ENCODE assay signal across 16 cellular contexts in the genomic region with DNA sequence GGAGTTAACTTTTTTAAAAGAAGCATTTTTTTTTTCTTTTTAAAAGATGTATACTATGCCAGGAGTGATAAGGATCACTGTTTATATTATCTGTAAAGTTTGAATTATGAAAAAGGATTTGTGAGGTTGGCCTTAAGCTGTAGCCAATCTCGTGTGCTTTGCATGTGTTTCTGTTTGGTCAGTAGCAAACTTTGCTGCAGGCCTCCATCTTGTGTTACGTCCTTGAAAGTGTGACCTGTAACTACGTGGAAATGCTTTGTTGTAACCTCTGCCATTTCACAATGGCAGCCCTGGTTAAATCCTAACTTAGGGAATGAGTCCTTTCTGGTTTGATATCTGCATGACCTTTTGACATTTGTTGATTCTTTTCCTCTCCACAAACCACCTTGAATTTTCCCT.
DNase-seq lines count a peak whose midpoint lies in the region; ATAC-seq and TF ChIP-seq lines count a peak whose summit lies in the region.
"Had no signal": no experiment of that assay in that cellular context is flagged by ENCODE, and none has a peak within 500 bp of the region (broad histone marks: within the 10 kb centered on the region; RNA-seq: fewer than 3 reads in every experiment).

No MANE protein-coding gene starts in this region.

- no peaks in the 10 kb centered on the region for H3K4me1 ChIP-seq in hepatocyte (ENCODE audit: insufficient read depth)
- no peaks in the 10 kb centered on the region for H3K4me1 ChIP-seq in neural progenitor cell

- ATAC-seq in HG02973 (IDR thresholded peaks at IDR 0.05; ENCODE audit: unreplicated experiment) = no peak

- H3K27ac ChIP-seq in hepatocyte = no peak overlapping the region
- no peak overlapping the region for H3K27ac ChIP-seq in neural progenitor cell

- H3K4me3 ChIP-seq in hepatocyte (no peak overlapping the region), neural progenitor cell (no peak overlapping the region), foreskin fibroblast (ENCODE audit: low read depth in 1 of 2, low read length in 2 of 2) (no peak overlapping the region)

- H3K27me3 Mint-ChIP-seq in neural progenitor cell (ENCODE audit: insufficient read depth, low read depth) = no peaks in the 10 kb centered on the region
- H3K27me3 Mint-ChIP-seq in activated T-helper 1 cell treated with anti-CD3 and anti-CD28 coated beads, Interleukin-12 subunit alpha, Interleukin-12 subunit beta, Interleukin-2, Interleukin-4 antibody, amounts not matched to agents 30 ng/mL and 10 ng/mL and 1 ng/mL, durations not matched to agents 14 hours and 24 hours and 36 hours (ENCODE audit: insufficient read depth) = no peaks in the 10 kb centered on the region

- H3K27me3 ChIP-seq in hepatocyte = no peaks in the 10 kb centered on the region
- no peaks in the 10 kb centered on the region for H3K27me3 ChIP-seq in neural progenitor cell

- H3K36me3 ChIP-seq in hepatocyte (replicated peaks; ENCODE audit: insufficient read depth, low read depth) (no peaks in the 10 kb centered on the region), neural progenitor cell (no peaks in the 10 kb centered on the region)

- no peak overlapping the region for H3K4me3 Mint-ChIP-seq in neural progenitor cell
- H3K4me3 Mint-ChIP-seq in activated T-helper 1 cell treated with anti-CD3 and anti-CD28 coated beads, Interleukin-12 subunit alpha, Interleukin-12 subunit beta, Interleukin-2, Interleukin-4 antibody, amounts not matched to agents 30 ng/mL and 10 ng/mL and 1 ng/mL, durations not matched to agents 14 hours and 24 hours and 36 hours = no peak overlapping the region
- H3K4me3 Mint-ChIP-seq: CD14-positive monocyte had no signal

- no peaks in the 10 kb centered on the region for H3K9me3 ChIP-seq in hepatocyte (ENCODE audit: low read depth)
- no peaks in the 10 kb centered on the region for H3K9me3 ChIP-seq in neural progenitor cell (ENCODE audit: low read depth)

- H2AFZ ChIP-seq in hepatocyte (peak overlapping the region; percentile 41), neural progenitor cell (replicated peaks) (peak overlapping the region; percentile 82)

- H3K4me2 ChIP-seq in hepatocyte (no peak overlapping the region), neural progenitor cell (no peak overlapping the region)

- TF ChIP-seq CTCF in hepatocyte (IDR thresholded peaks at IDR 0.05; ENCODE audit: poor library complexity) (no peak), neural progenitor cell (IDR thresholded peaks at IDR 0.05) (no peak), foreskin fibroblast (IDR thresholded peaks at IDR 0.05; ENCODE audit: low read depth, low read length) (no peak)

- no peaks in the 10 kb centered on the region for H3K9me2 ChIP-seq in hepatocyte (replicated peaks; ENCODE audit: insufficient read depth)

- intact Hi-C loops in activated T-helper 1 cell treated with anti-CD3 and anti-CD28 coated beads, Interleukin-12 subunit alpha, Interleukin-12 subunit beta, Interleukin-2, Interleukin-4 antibody, amounts not matched to agents 30 ng/mL and 10 ng/mL and 1 ng/mL, durations not matched to agents 14 hours and 24 hours and 36 hours (cut with micrococcal nuclease) = no loop called here

- H4K20me1 ChIP-seq in hepatocyte (ENCODE audit: insufficient read depth, poor library complexity, severe bottlenecking) (no peaks in the 10 kb centered on the region), neural progenitor cell (ENCODE audit: low read depth) (no peaks in the 10 kb centered on the region)

- DNase-seq in ELF-1 (ENCODE audit: low read depth, low spot score) = peak; percentile 63
- peak; percentile 9 for DNase-seq in HuH-7 (ENCODE audit: low spot score)
- no peak for DNase-seq in hepatocyte (ENCODE audit: low spot score)
- no peak for DNase-seq in neural progenitor cell (ENCODE audit: low spot score)
- no peak for DNase-seq in foreskin fibroblast
- DNase-seq in NCI-H345 treated with DMSO at 0.1 percent for 48 hours (lab: John Stamatoyannopoulos, UW; ENCODE audit: unreplicated experiment) = no peak
- DNase-seq in activated T-helper 1 cell treated with anti-CD3 and anti-CD28 coated beads, Interleukin-12 subunit alpha, Interleukin-12 subunit beta, Interleukin-2, Interleukin-4 antibody, amounts not matched to agents 30 ng/mL and 10 ng/mL and 1 ng/mL, durations not matched to agents 14 hours and 24 hours and 36 hours (ENCODE audit: low spot score) = no peak
- DNase-seq: 8988T, DMS79, NCI-H1105, NCI-H2081, NCI-H748 treated with DMSO at 0.1 percent for 48 hours, OCI-M1, Right ventricle myocardium superior had no signal

- no peaks in the 10 kb centered on the region for H3F3A ChIP-seq in neural progenitor cell (ENCODE audit: low read depth)

- H3K79me2 ChIP-seq in hepatocyte = no peaks in the 10 kb centered on the region
- no peaks in the 10 kb centered on the region for H3K79me2 ChIP-seq in neural progenitor cell (ENCODE audit: low read depth)

- H3K9me3 Mint-ChIP-seq in neural progenitor cell = no peaks in the 10 kb centered on the region
- H3K9me3 Mint-ChIP-seq in activated T-helper 1 cell treated with anti-CD3 and anti-CD28 coated beads, Interleukin-12 subunit alpha, Interleukin-12 subunit beta, Interleukin-2, Interleukin-4 antibody, amounts not matched to agents 30 ng/mL and 10 ng/mL and 1 ng/mL, durations not matched to agents 14 hours and 24 hours and 36 hours = peaks cover 8% of the 10 kb centered on the region

- no peak overlapping the region for H3K27ac Mint-ChIP-seq in neural progenitor cell
- H3K27ac Mint-ChIP-seq in activated T-helper 1 cell treated with anti-CD3 and anti-CD28 coated beads, Interleukin-12 subunit alpha, Interleukin-12 subunit beta, Interleukin-2, Interleukin-4 antibody, amounts not matched to agents 30 ng/mL and 10 ng/mL and 1 ng/mL, durations not matched to agents 14 hours and 24 hours and 36 hours = no peak overlapping the region
- H3K27ac Mint-ChIP-seq: CD14-positive monocyte had no signal

- 34% methylated on average over 3 of the region's 3 CpGs for WGBS in hepatocyte (ENCODE audit: low lambda C conversion rate, missing lambda C conversion rate)

- peaks cover 4% of the 10 kb centered on the region for H3K4me1 Mint-ChIP-seq in neural progenitor cell
- no peaks in the 10 kb centered on the region for H3K4me1 Mint-ChIP-seq in activated T-helper 1 cell treated with anti-CD3 and anti-CD28 coated beads, Interleukin-12 subunit alpha, Interleukin-12 subunit beta, Interleukin-2, Interleukin-4 antibody, amounts not matched to agents 30 ng/mL and 10 ng/mL and 1 ng/mL, durations not matched to agents 14 hours and 24 hours and 36 hours (ENCODE audit: low read depth)
- H3K4me1 Mint-ChIP-seq: CD14-positive monocyte had no signal

- H3K36me3 Mint-ChIP-seq in neural progenitor cell = no peaks in the 10 kb centered on the region
- H3K36me3 Mint-ChIP-seq in activated T-helper 1 cell treated with anti-CD3 and anti-CD28 coated beads, Interleukin-12 subunit alpha, Interleukin-12 subunit beta, Interleukin-2, Interleukin-4 antibody, amounts not matched to agents 30 ng/mL and 10 ng/mL and 1 ng/mL, durations not matched to agents 14 hours and 24 hours and 36 hours (ENCODE audit: low read depth) = no peaks in the 10 kb centered on the region
- H3K36me3 Mint-ChIP-seq: CD14-positive monocyte had no signal

- H3K9ac ChIP-seq in neural progenitor cell = no peak overlapping the region

Comparison
In these comparisons a context has a peak if more than half of its experiments do, and no peak if none do; other contexts are left out.
1. DNase-seq: peak in ELF-1 (single experiment) and HuH-7 (single experiment); none in hepatocyte (single experiment), neural progenitor cell (single experiment), foreskin fibroblast (0 of 2), NCI-H345 treated with DMSO at 0.1 percent for 48 hours (single experiment) and activated T-helper 1 cell treated with anti-CD3 and anti-CD28 coated beads, Interleukin-12 subunit alpha, Interleukin-12 subunit beta, Interleukin-2, Interleukin-4 antibody, amounts not matched to agents 30 ng/mL and 10 ng/mL and 1 ng/mL, durations not matched to agents 14 hours and 24 hours and 36 hours (single experiment).